ENCODE assay signal across 8 cellular contexts in the genomic region with DNA sequence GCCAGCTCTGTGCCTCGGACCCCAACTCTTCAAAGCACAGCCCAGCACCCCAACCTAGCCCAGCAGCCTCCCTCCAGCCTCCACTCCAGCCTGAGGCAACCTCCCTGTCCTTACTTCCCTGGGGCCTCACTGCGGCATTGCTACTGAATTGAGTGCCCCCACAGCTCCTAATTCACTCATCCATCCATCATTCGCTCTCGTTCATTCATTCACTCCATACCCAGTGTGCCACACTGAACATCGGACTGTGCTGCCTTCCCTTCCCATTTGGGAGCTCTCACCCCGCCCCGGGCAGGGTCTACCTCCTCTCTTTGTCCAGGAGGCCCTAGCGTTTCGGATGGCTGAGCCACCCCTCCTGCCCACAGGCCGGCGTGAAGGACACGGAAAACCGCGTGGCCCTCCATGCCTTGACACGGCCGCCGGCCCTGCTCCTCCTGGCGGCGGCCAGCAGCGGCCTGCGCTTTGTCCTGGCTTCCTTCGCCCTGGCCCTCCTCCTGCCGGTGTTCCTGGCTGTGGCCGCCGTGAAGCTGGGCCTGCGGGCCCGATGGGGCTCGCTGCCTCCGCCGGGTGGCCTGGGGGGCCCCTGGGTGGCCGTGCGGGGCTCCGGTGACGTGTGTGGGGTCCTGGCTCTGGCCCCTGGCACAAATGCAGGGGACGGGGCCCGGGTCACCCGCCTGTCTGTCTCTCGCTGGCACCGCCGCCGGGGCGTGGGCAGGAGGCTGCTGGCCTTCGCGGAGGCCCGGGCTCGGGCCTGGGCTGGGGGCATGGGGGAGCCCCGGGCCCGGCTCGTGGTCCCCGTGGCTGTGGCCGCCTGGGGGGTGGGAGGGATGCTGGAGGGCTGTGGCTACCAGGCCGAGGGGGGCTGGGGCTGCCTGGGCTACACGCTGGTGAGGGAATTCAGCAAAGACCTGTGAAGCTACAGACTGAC. TPM values are rescaled to one million over a fixed set of nuclear protein-coding genes. Genes with fewer than 3 reads are reported as not detected.
DNase-seq lines count a peak whose midpoint lies in the region; ATAC-seq and TF ChIP-seq lines count a peak whose summit lies in the region.

No MANE protein-coding gene starts in this region.

- H3K27me3 Mint-ChIP-seq in mesothelial cell of epicardium (ENCODE audit: low read depth) = no peaks in the 10 kb centered on the region

- peak overlapping the region; percentile 80 for H3K4me3 Mint-ChIP-seq in mesothelial cell of epicardium

- no peaks in the 10 kb centered on the region for H3K36me3 Mint-ChIP-seq in mesothelial cell of epicardium

- H3K9me3 Mint-ChIP-seq in mesothelial cell of epicardium = no peaks in the 10 kb centered on the region

- H3K27ac ChIP-seq in A673 (ENCODE audit: low read depth, low read length, poor library complexity, severe bottlenecking) = peak overlapping the region; percentile 62
- peak overlapping the region; percentile 87 for H3K27ac ChIP-seq in caudate nucleus (ENCODE audit: low read depth, low read length)

- POLR2A ChIA-PET in A673 (lab: Charles Lee; ENCODE audit: low non-redundant PET) = no interaction called here

- H3K27me3 ChIP-seq in A673 (replicated peaks; ENCODE audit: insufficient read depth, low read depth, low read length, poor library complexity) = no peaks in the 10 kb centered on the region

- intact Hi-C loops in A673 (cut with micrococcal nuclease; ENCODE audit: unreplicated experiment) = no loop called here

- peaks cover 32% of the 10 kb centered on the region for H3K4me1 ChIP-seq in A673 (ENCODE audit: insufficient read depth, low read length, poor library complexity, severe bottlenecking)

- BruUV-seq in A673 (replicated peaks; lab: Mats Ljungman, UMichigan) = no TSS peak

- H3K27ac Mint-ChIP-seq in mesothelial cell of epicardium = peak overlapping the region; percentile 86

- CTCF ChIA-PET in A673 (lab: Charles Lee) = interaction anchor here (1.1 to 1.5 kb wide), 2 partner anchors 17 to 18 kb away, joined by 4 to 6 read pairs; no protein-coding TSS in a partner anchor

- no peak for ATAC-seq in GM19395 (IDR thresholded peaks at IDR 0.05; ENCODE audit: unreplicated experiment)

- H3K36me3 ChIP-seq in A673 (ENCODE audit: insufficient read depth, low read length, poor library complexity, severe bottlenecking) = no peaks in the 10 kb centered on the region

- DNase-seq in A673 (ENCODE audit: low spot score) = no peak
- peak; percentile 59 for DNase-seq in HK-2 (ENCODE audit: unreplicated experiment)
- DNase-seq in caudate nucleus (lab: John Stamatoyannopoulos, UW) = no peak
- DNase-seq in mesothelial cell of epicardium (ENCODE audit: low spot score in 2 of 2, unreplicated experiment in 2 of 2) = no peak
- DNase-seq in NCI-H446 (lab: John Stamatoyannopoulos, UW) = no peak
- no peak for DNase-seq in DMS79 treated with DMSO at 0.1 percent for 48 hours (lab: John Stamatoyannopoulos, UW)
- no peak for DNase-seq in NCI-H1436 (lab: John Stamatoyannopoulos, UW)

- peak overlapping the region; percentile 90 for H3K4me3 ChIP-seq in A673 (ENCODE audit: low read depth, low read length, poor library complexity, severe bottlenecking)

- no peaks in the 10 kb centered on the region for H3K9me3 ChIP-seq in A673 (ENCODE audit: low read depth, low read length, poor library complexity, severe bottlenecking)

- TF ChIP-seq CTCF in A673 (conservative IDR thresholded peaks at IDR 0.05; ENCODE audit: low read depth, low read length) (no peak), mesothelial cell of epicardium (IDR thresholded peaks at IDR 0.05; ENCODE audit: unreplicated experiment) (no peak)

- peaks cover 21% of the 10 kb centered on the region for H3K4me1 Mint-ChIP-seq in mesothelial cell of epicardium

RNA-seq across cellular contexts. Expression of a gene that starts 1.3 kb away (rescaled TPM):
- total RNA-seq in A673 (2021) (55.1 and 66.0 TPM in 2 replicates), mesothelial cell of epicardium (52.6 to 54.4 TPM (median 53.1 TPM) in 3 replicates)

RNA-seq across cellular contexts. Expression of a gene that starts 1.9 kb away (rescaled TPM):
- 1.4 and 2.2 TPM in 2 replicates for total RNA-seq in A673 (2021)
- 7.0 to 8.5 TPM (median 7.8 TPM) in 3 replicates for total RNA-seq in mesothelial cell of epicardium

RNA-seq across cellular contexts. Expression of a gene that starts 9.9 kb away (rescaled TPM):
- 11.9 and 16.7 TPM in 2 replicates for total RNA-seq in A673 (2021)
- total RNA-seq in mesothelial cell of epicardium = 19.0 to 23.1 TPM (median 22.0 TPM) in 3 replicates

RNA-seq across cellular contexts. Expression of a gene that starts 21.8 kb away (rescaled TPM):
- not detected in 2 replicates for total RNA-seq in A673 (2021)
- not detected in 3 replicates for total RNA-seq in mesothelial cell of epicardium

RNA-seq across cellular contexts. Expression of a gene that starts 24.9 kb away (rescaled TPM):
- total RNA-seq in A673 (2021) = 33.2 and 40.6 TPM in 2 replicates
- total RNA-seq in mesothelial cell of epicardium = 35.0 to 39.2 TPM (median 38.6 TPM) in 3 replicates
